26 cellular contexts compared by ENCODE assay signal in the genomic region with DNA sequence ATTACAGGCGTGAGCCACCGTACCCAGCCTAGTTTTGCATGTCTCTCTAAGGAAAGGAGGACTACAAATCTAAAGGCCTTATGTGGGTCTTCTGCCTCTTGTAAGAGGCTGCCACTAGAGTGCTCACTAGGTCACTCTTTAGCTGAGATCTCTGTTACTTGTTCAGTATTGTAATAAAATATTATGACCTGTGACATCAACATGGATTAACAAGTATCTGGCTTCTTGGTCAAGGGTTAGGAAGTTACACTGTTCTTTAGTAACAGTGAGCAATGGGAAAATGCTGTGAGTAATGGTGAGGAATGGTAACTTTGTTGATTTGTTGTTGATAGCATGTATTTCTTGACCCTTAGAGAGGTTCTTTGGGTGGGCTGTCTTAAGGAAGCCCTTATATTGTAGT.
"Had no signal": no experiment of that assay in that cellular context is flagged by ENCODE, and none has a peak within 500 bp of the region (broad histone marks: within the 10 kb centered on the region; RNA-seq: fewer than 3 reads in every experiment).

No MANE protein-coding gene starts in this region.

- ATAC-seq: activated T-cell treated with anti-CD3 and anti-CD28 coated beads, Interleukin-2, amount 50 U/mL, for 4 hours; activated T-helper 17 cell treated with anti-CD3 and anti-CD28 coated beads, Interleukin-2, amount 50 U/mL, for 72 hours; T-cell had no signal

- H3K4me3 ChIP-seq: cardiac muscle cell, Peyer's patch had no signal

- DNase-seq: activated CD4-positive, alpha-beta memory T cell treated with anti-CD3 and anti-CD28 coated beads for 36 hours; activated CD4-positive, alpha-beta T cell treated with anti-CD3 and anti-CD28 coated beads, Interleukin-2, amount 10 ng/mL, durations not matched to agents 7 days and 5 days; activated CD4-positive, CD25-positive, alpha-beta regulatory T cell; activated CD8-positive, alpha-beta memory T cell treated with anti-CD3 and anti-CD28 coated beads for 24 hours; activated gamma-delta T cell; activated naive CD4-positive, alpha-beta T cell treated with anti-CD3 and anti-CD28 coated beads for 36 hours; activated T-cell treated with anti-CD3 and anti-CD28 coated beads, Interleukin-2, amount 50 U/mL, for 4 hours; amygdala; MM.1S; NCI-H1105; NCI-H1436; NCI-H1694 treated with DMSO at 0.1 percent for 48 hours; NCI-H2029 treated with DMSO at 0.1 percent for 48 hours; NCI-H345; NCI-H510A; NCI-H526 treated with DMSO at 0.1 percent for 48 hours; NCI-H82; OCI-M1; Peyer's patch; SIG-M5; T-cell; T-helper 2 cell; T1000 had no signal

- H3K27ac ChIP-seq: cardiac muscle cell, Peyer's patch, VCaP had no signal

- H3K36me3 ChIP-seq: cardiac muscle cell, Peyer's patch had no signal

- H3K9me3 ChIP-seq: Peyer's patch had no signal

- H3K4me1 ChIP-seq: Peyer's patch had no signal

- H3K27me3 ChIP-seq: cardiac muscle cell, Peyer's patch had no signal
